1 cellular context compared by ENCODE assay signal in genomic region chr13:90838561-90838960, GRCh38.
TF ChIP-seq lines count a peak whose summit lies in the region.

No MANE protein-coding gene starts in this region.

TF ChIP-seq in WTC11, 78 proteins besides CTCF, POLR2A, EP300 and RAD21 (continued from another document):
- TF ChIP-seq ZNF281 (CRISPR knock-in tag; IDR thresholded peaks at IDR 0.05) (no peak), FOXP4 (CRISPR knock-in tag; IDR thresholded peaks at IDR 0.05) (no peak), IRF2 (CRISPR knock-in tag; IDR thresholded peaks at IDR 0.05; ENCODE audit: borderline replicate concordance, low read depth) (no peak), CBFB (CRISPR knock-in tag; IDR thresholded peaks at IDR 0.05; ENCODE audit: low read depth) (no peak), FOXP1 (CRISPR knock-in tag; IDR thresholded peaks at IDR 0.05; ENCODE audit: borderline replicate concordance) (no peak), NR2C2 (CRISPR knock-in tag; IDR thresholded peaks at IDR 0.05) (no peak), TCF7 (CRISPR knock-in tag; IDR thresholded peaks at IDR 0.05; ENCODE audit: low read depth) (no peak), MYBL2 (CRISPR knock-in tag; IDR thresholded peaks at IDR 0.05) (no peak), HMGA2 (CRISPR knock-in tag; IDR thresholded peaks at IDR 0.05) (no peak), MXD4 (CRISPR knock-in tag; IDR thresholded peaks at IDR 0.05; ENCODE audit: borderline replicate concordance) (no peak), GTF2I (CRISPR knock-in tag; conservative IDR thresholded peaks at IDR 0.05) (no peak)
